ENCODE assay signal across 8 cellular contexts in genomic region chr3:51389423-51390183, GRCh38. TPM values are rescaled to one million over a fixed set of nuclear protein-coding genes. Genes with fewer than 3 reads are reported as not detected.
DNase-seq lines count a peak whose midpoint lies in the region; ATAC-seq lines count a peak whose summit lies in the region.

No MANE protein-coding gene starts in this region.

- H3K4me3 Mint-ChIP-seq in effector memory CD8-positive, alpha-beta T cell, result peak overlapping the region; percentile 13 to 51

- peaks cover 51% of the 10 kb centered on the region in 2 donors for H3K4me1 Mint-ChIP-seq in effector memory CD8-positive, alpha-beta T cell (ENCODE audit: low read depth in 2 of 2)

- no peaks in the 10 kb centered on the region for H3K9me3 Mint-ChIP-seq in effector memory CD8-positive, alpha-beta T cell

- no peaks in the 10 kb centered on the region for H3K27me3 Mint-ChIP-seq in effector memory CD8-positive, alpha-beta T cell

- DNase-seq in EH (ENCODE audit: low read depth) (peak; percentile 60), Kasumi-1 (lab: John Stamatoyannopoulos, UW) (peak; percentile 51 to 59), mesenteric fat pad (ENCODE audit: low spot score) (peak; percentile 53), superior temporal gyrus (ENCODE audit: extremely low spot score) (peak; percentile 68), sciatic nerve (ENCODE audit: low spot score) (no peak)
- DNase-seq in activated CD4-positive, alpha-beta T cell treated with anti-CD3 and anti-CD28 coated beads, Interleukin-2, amount 50 U/mL, for 4 hours, result peak; percentile 44 to 51
- DNase-seq in effector memory CD8-positive, alpha-beta T cell, result peak in 2 of 3 experiments; percentile 37 to 42

- peaks cover 83% of the 10 kb centered on the region for H3K36me3 Mint-ChIP-seq in effector memory CD8-positive, alpha-beta T cell (ENCODE audit: insufficient read depth)

- intact Hi-C loops in sciatic nerve (cut with DNase I), result loop anchor here (10.0 kb wide), 1 partner anchor 765 kb away; no protein-coding TSS in a partner anchor

- ATAC-seq in effector memory CD8-positive, alpha-beta T cell (replicated peaks), result no peak
- ATAC-seq in sciatic nerve (no peak), GM21529 (IDR thresholded peaks at IDR 0.05; ENCODE audit: unreplicated experiment) (no peak)

- H3K27ac Mint-ChIP-seq in effector memory CD8-positive, alpha-beta T cell, result peak overlapping the region; percentile 72 to 80

RNA-seq across cellular contexts. Expression of gene RBM15B, which starts 1.5 kb away (rescaled TPM):
- total RNA-seq in mesenteric fat pad (28.0 TPM), sciatic nerve (21.5 TPM)

RNA-seq across cellular contexts. Expression of gene MANF, which starts 4.5 kb away (rescaled TPM):
- total RNA-seq in mesenteric fat pad (87.8 TPM), sciatic nerve (60.8 TPM)
